Comparison of ENCODE assay signal across 25 cellular contexts in genomic region chr6:13468839-13469238, GRCh38. TPM values are rescaled to one million over a fixed set of nuclear protein-coding genes. Genes with fewer than 3 reads are reported as not detected.
DNase-seq lines count a peak whose midpoint lies in the region; ATAC-seq, FAIRE-seq and TF ChIP-seq lines count a peak whose summit lies in the region.
"Had no signal": no experiment of that assay in that cellular context is flagged by ENCODE, and none has a peak within 500 bp of the region (broad histone marks: within the 10 kb centered on the region; RNA-seq: fewer than 3 reads in every experiment).

No MANE protein-coding gene starts in this region.

- TF ChIP-seq POLR2A in heart left ventricle (IDR thresholded peaks at IDR 0.05): no peak

- H3K9ac ChIP-seq in mesenchymal stem cell (ENCODE audit: low read length): no peak overlapping the region
- H3K9ac ChIP-seq: KMS-11 had no signal

- no peaks in the 10 kb centered on the region for H3K27me3 ChIP-seq in heart left ventricle
- H3K27me3 ChIP-seq in dorsolateral prefrontal cortex: no peaks in the 10 kb centered on the region
- no peaks in the 10 kb centered on the region for H3K27me3 ChIP-seq in mesenchymal stem cell (ENCODE audit: control insufficient read depth in 1 of 2, insufficient read depth in 1 of 2, low read length in 2 of 2)
- no peaks in the 10 kb centered on the region for H3K27me3 ChIP-seq in small intestine (ENCODE audit: control insufficient read depth in 2 of 2, insufficient read depth in 2 of 2, low read length in 2 of 2)

- H2BK120ac ChIP-seq in mesenchymal stem cell (ENCODE audit: low read depth, low read length): no peak overlapping the region

- no peak overlapping the region for H3K4me2 ChIP-seq in mesenchymal stem cell (ENCODE audit: low read length, poor library complexity, severe bottlenecking)
- H3K4me2 ChIP-seq: KMS-11 had no signal

- TF ChIP-seq CTCF in heart left ventricle (IDR thresholded peaks at IDR 0.05) (no peak), dorsolateral prefrontal cortex (IDR thresholded peaks at IDR 0.05 in 54 of 56, conservative IDR thresholded peaks at IDR 0.05 in 2 of 56; ENCODE audit: low read depth in 1 of 56, partially characterized antibody in 56 of 56) (no peak)

- H3K4ac ChIP-seq in mesenchymal stem cell (ENCODE audit: low read depth in 1 of 2, low read length in 2 of 2): no peak overlapping the region

- no peak overlapping the region for H3K4me3 ChIP-seq in heart left ventricle
- H3K4me3 ChIP-seq in dorsolateral prefrontal cortex: no peak overlapping the region
- no peak overlapping the region for H3K4me3 ChIP-seq in mesenchymal stem cell (ENCODE audit: insufficient read depth in 1 of 2, low read depth in 1 of 2, low read length in 2 of 2)
- no peak overlapping the region for H3K4me3 ChIP-seq in small intestine (ENCODE audit: low read depth in 1 of 2, low read length in 2 of 2)

- H3K18ac ChIP-seq in mesenchymal stem cell (ENCODE audit: low read depth in 1 of 2, low read length in 2 of 2): no peak overlapping the region

- H3K14ac ChIP-seq in mesenchymal stem cell (ENCODE audit: low read length in 2 of 2): no peak overlapping the region

- peaks cover 0 to 7% (median 0%) of the 10 kb centered on the region in 12 donors for H3K9me3 ChIP-seq in heart left ventricle
- peaks cover 18% of the 10 kb centered on the region for H3K9me3 ChIP-seq in mesenchymal stem cell (ENCODE audit: control insufficient read depth, low read length)
- H3K9me3 ChIP-seq in small intestine (ENCODE audit: control insufficient read depth, low read depth): no peaks in the 10 kb centered on the region

- H3K36me3 ChIP-seq in heart left ventricle (peaks cover 0 to 13% (median 0%) of the 10 kb centered on the region in 9 donors), mesenchymal stem cell (ENCODE audit: control insufficient read depth in 1 of 2, insufficient read depth in 2 of 2, low read depth in 1 of 2, low read length in 2 of 2) (no peaks in the 10 kb centered on the region), small intestine (ENCODE audit: control insufficient read depth in 2 of 2, insufficient read depth in 2 of 2, low read length in 2 of 2) (no peaks in the 10 kb centered on the region)

- peaks cover 8% of the 10 kb centered on the region for H3K79me1 ChIP-seq in mesenchymal stem cell (replicated peaks; ENCODE audit: low read length, poor library complexity, severe bottlenecking)

- H2BK5ac ChIP-seq in mesenchymal stem cell (ENCODE audit: low read depth, low read length, poor library complexity, severe bottlenecking): no peak overlapping the region

- H2AFZ ChIP-seq in mesenchymal stem cell (ENCODE audit: low read depth, low read length): no peak overlapping the region

- no peak overlapping the region for H2BK15ac ChIP-seq in mesenchymal stem cell (ENCODE audit: low read depth, poor library complexity, severe bottlenecking)

- no peak overlapping the region for H2AK5ac ChIP-seq in mesenchymal stem cell (ENCODE audit: low read length, severe bottlenecking)

- intact Hi-C loops in heart left ventricle (cut with DNase I): no loop called here
- intact Hi-C loops in Right ventricle myocardium inferior (cut with DNase I): no loop called here
- intact Hi-C loops in dorsolateral prefrontal cortex (cut with DNase I): no loop called here

- DNase-seq in heart left ventricle: no peak
- DNase-seq in Right ventricle myocardium inferior (ENCODE audit: missing footprints): no peak
- no peak for DNase-seq in GM18507 (ENCODE audit: extremely low spot score, insufficient read length, low read depth)
- no peak for DNase-seq in dorsolateral prefrontal cortex
- no peak for DNase-seq in mesenchymal stem cell
- DNase-seq in urothelium cell line (ENCODE audit: low spot score): no peak
- no peak for DNase-seq in small intestine
- no peak for DNase-seq in activated CD4-positive, CD25-positive, alpha-beta regulatory T cell (lab: John Stamatoyannopoulos, UW)
- DNase-seq: AML-193; Calu3; CD8-positive, alpha-beta memory T cell; DMS153; IMR-90; NCI-H1105; NCI-H2029 treated with DMSO at 0.1 percent for 48 hours; NCI-H226; NCI-H510A treated with DMSO at 0.1 percent for 48 hours; NCI-H748 treated with DMSO at 0.1 percent for 48 hours; OCI-M1 had no signal

- peak; percentile 15 for FAIRE-seq in GM18507 (lab: Jason Lieb, UNC)
- no peak for FAIRE-seq in urothelium cell line (lab: Jason Lieb, UNC)
- no peak for FAIRE-seq in small intestine (lab: Jason Lieb, UNC)
- FAIRE-seq: G401.6, GM19239, H1, RCC 7860 had no signal

- H2BK12ac ChIP-seq in mesenchymal stem cell (ENCODE audit: low read length in 2 of 2): peak overlapping the region in 1 of 2 experiments; percentile 12

- ATAC-seq in heart left ventricle (peak in 1 of 4 donors; percentile 7), Right ventricle myocardium inferior (no peak)
- ATAC-seq: HCT116 had no signal

- peak overlapping the region; percentile 15 for H4K8ac ChIP-seq in mesenchymal stem cell (ENCODE audit: low read length)

- H3K4me1 ChIP-seq in heart left ventricle (peaks cover 9 to 90% (median 62%) of the 10 kb centered on the region in 12 donors), mesenchymal stem cell (ENCODE audit: control insufficient read depth, insufficient read depth, low read depth, low read length) (no peaks in the 10 kb centered on the region), small intestine (ENCODE audit: control insufficient read depth in 2 of 2, insufficient read depth in 1 of 2, low read depth in 1 of 2, low read length in 1 of 2) (peaks cover 0 to 2% of the 10 kb centered on the region in 2 donors)

- H3K27ac ChIP-seq in heart left ventricle (peak overlapping the region in 9 of 12 donors; percentile 24 to 76 (median 58)), dorsolateral prefrontal cortex (peak overlapping the region in 53 of 59 donors; percentile 18 to 96 (median 87)), mesenchymal stem cell (ENCODE audit: low read length, poor library complexity, severe bottlenecking) (no peak overlapping the region), small intestine (ENCODE audit: low read depth in 1 of 2, low read length in 1 of 2) (no peak overlapping the region)
- H3K27ac ChIP-seq: KMS-11 had no signal

- 36 to 66% (median 53%) methylated on average over 1 of the region's 1 CpG for WGBS in heart left ventricle, 4 donors
- 88% methylated on average over 1 of the region's 1 CpG for WGBS in mesenchymal stem cell
- WGBS in small intestine, 3 donors: 79 to 86% (median 84%) methylated on average over 1 of the region's 1 CpG

- H3K23ac ChIP-seq in mesenchymal stem cell (ENCODE audit: low read length in 2 of 2): no peak overlapping the region

- H4K91ac ChIP-seq in mesenchymal stem cell (ENCODE audit: low read length): no peak overlapping the region

RNA-seq across cellular contexts. Expression of gene GFOD1, which starts 18.6 kb away (rescaled TPM):
- 10 to 100 TPM; 25.0 to 65.8 (median 41.9) TPM for total RNA-seq in heart left ventricle
- polyA plus RNA-seq in heart left ventricle: 10 to 100 TPM; 16.2 to 41.5 TPM
- 38.8 TPM for total RNA-seq in Right ventricle myocardium inferior
- total RNA-seq in dorsolateral prefrontal cortex: 100 to 1,000 TPM in 61 of 120 experiments, 10 to 100 TPM in 59; 36.8 to 141 (median 101) TPM
- polyA plus RNA-seq in mesenchymal stem cell (2013, experiment 1 of 2): 2.3 TPM
- polyA plus RNA-seq in mesenchymal stem cell (2013, experiment 2 of 2): 2.2 TPM
- 1 to 10 TPM; 1.1 to 7.3 (median 1.9) TPM for polyA plus RNA-seq in small intestine

Comparison
In these comparisons a context has a peak if more than half of its experiments do, and no peak if none do; other contexts are left out.
1. H3K27ac ChIP-seq: peak in heart left ventricle (9 of 12) and dorsolateral prefrontal cortex (53 of 59); none in mesenchymal stem cell (single experiment) and small intestine (0 of 2).